In the genomic region with DNA sequence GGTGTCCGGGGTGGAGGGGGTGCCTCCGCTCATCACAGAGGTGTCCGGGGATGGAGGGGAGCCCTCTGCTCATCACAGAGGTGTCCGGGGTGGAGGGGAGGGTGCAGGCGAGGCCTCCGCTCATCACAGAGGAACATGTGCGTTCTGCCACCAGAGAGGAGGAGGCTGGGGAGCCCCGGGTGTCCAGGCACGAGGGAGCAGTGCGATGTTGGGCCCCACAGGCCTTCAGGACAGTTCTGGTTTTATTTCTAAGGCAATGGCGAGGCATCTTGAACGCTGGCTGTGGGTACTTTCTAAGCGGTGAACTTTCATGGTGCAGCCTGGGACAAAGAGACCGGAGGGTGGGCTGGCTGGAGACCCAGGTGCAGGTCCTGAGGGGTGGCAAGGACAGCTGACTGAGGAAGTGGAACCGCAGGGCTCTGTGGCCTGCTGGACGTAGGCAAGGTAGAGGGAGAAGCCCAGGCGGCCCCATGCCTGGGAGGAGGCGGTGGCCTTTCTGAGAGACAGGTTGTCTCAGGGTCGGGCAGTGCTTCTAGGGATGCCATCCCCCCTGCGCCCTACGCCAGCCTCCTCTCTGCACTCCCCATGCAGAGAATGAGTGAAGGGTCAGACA, we compare ENCODE assay signal across 17 cellular contexts.
A peak's percentile ranks its signal among the peaks of the same experiment; 100 is the strongest.
DNase-seq lines count a peak whose midpoint lies in the region; ATAC-seq and TF ChIP-seq lines count a peak whose summit lies in the region.
"Had no signal": no experiment of that assay in that cellular context is flagged by ENCODE, and none has a peak within 500 bp of the region (broad histone marks: within the 10 kb centered on the region; RNA-seq: fewer than 3 reads in every experiment).

No MANE protein-coding gene starts in this region.

- no peak overlapping the region for H3K4me3 ChIP-seq in osteoblast (ENCODE audit: insufficient read depth, low read length)
- H3K4me3 ChIP-seq in spleen = no peak overlapping the region
- H3K4me3 ChIP-seq in A673 (ENCODE audit: low read depth, low read length, poor library complexity, severe bottlenecking) = no peak overlapping the region
- H3K4me3 ChIP-seq: BLaER1 treated with 17β-estradiol and CSF1 and Interleukin-3, amounts not matched to agents 10 nM and 100 nM; HAP-1 had no signal

- TF ChIP-seq POLR2A in spleen (IDR thresholded peaks at IDR 0.05) = no peak

- no peaks in the 10 kb centered on the region for H3K79me2 ChIP-seq in osteoblast (ENCODE audit: insufficient read depth, low read length)

- WGBS in spleen, 5 donors = 78 to 87% (median 82%) methylated on average over 21 of the region's 21 CpGs

- CTCF ChIA-PET in A673 (lab: Charles Lee) = no interaction called here

- H3K36me3 ChIP-seq in osteoblast (ENCODE audit: insufficient read depth, low read length) (no peaks in the 10 kb centered on the region), spleen (no peaks in the 10 kb centered on the region), A673 (ENCODE audit: insufficient read depth, low read length, poor library complexity, severe bottlenecking) (no peaks in the 10 kb centered on the region)
- H3K36me3 ChIP-seq: BLaER1 treated with 17β-estradiol and CSF1 and Interleukin-3, amounts not matched to agents 10 nM and 100 nM; HAP-1 had no signal

- no peaks in the 10 kb centered on the region for H3K27me3 Mint-ChIP-seq in stimulated activated naive CD8-positive, alpha-beta T cell treated with anti-CD3 and anti-CD28 coated beads, Interleukin-15, amount 100 ng/mL, for 72 hours
- H3K27me3 Mint-ChIP-seq: B cell had no signal

- no peaks in the 10 kb centered on the region for H3K9me3 Mint-ChIP-seq in stimulated activated naive CD8-positive, alpha-beta T cell treated with anti-CD3 and anti-CD28 coated beads, Interleukin-15, amount 100 ng/mL, for 72 hours
- H3K9me3 Mint-ChIP-seq: CD8-positive, alpha-beta T cell had no signal

- BruUV-seq in A673 (replicated peaks; lab: Mats Ljungman, UMichigan) = no TSS peak

- no peaks in the 10 kb centered on the region for H4K20me1 ChIP-seq in osteoblast (ENCODE audit: insufficient read depth, low read length)
- H4K20me1 ChIP-seq: BLaER1 treated with 17β-estradiol and CSF1 and Interleukin-3, amounts not matched to agents 10 nM and 100 nM had no signal

- no peak overlapping the region for H3K4me3 Mint-ChIP-seq in stimulated activated naive CD8-positive, alpha-beta T cell treated with anti-CD3 and anti-CD28 coated beads, Interleukin-15, amount 100 ng/mL, for 72 hours
- H3K4me3 Mint-ChIP-seq: B cell; CD8-positive, alpha-beta T cell had no signal

- ATAC-seq in stimulated activated naive CD8-positive, alpha-beta T cell treated with anti-CD3 and anti-CD28 coated beads, Interleukin-15, amount 100 ng/mL, for 72 hours = peak; percentile 43
- no peak for ATAC-seq in stimulated activated naive CD8-positive, alpha-beta T cell treated with anti-CD3 and anti-CD28 coated beads, Interleukin-15, Interleukin-2, amounts not matched to agents 100 U/mL and 50 U/mL, for 24 hours
- no peak for ATAC-seq in GM18907 (IDR thresholded peaks at IDR 0.05; ENCODE audit: unreplicated experiment)
- ATAC-seq: CD8-positive, alpha-beta T cell had no signal

- no peaks in the 10 kb centered on the region for H3K27me3 ChIP-seq in osteoblast (ENCODE audit: insufficient read depth, low read length)
- no peaks in the 10 kb centered on the region for H3K27me3 ChIP-seq in spleen (replicated peaks in 1 of 7)
- H3K27me3 ChIP-seq in A673 (replicated peaks; ENCODE audit: insufficient read depth, low read depth, low read length, poor library complexity) = no peaks in the 10 kb centered on the region
- H3K27me3 ChIP-seq: BLaER1 treated with 17β-estradiol and CSF1 and Interleukin-3, amounts not matched to agents 10 nM and 100 nM had no signal

- DNase-seq in stimulated activated naive CD8-positive, alpha-beta T cell treated with anti-CD3 and anti-CD28 coated beads, Interleukin-15, amount 100 ng/mL, for 72 hours = no peak
- no peak for DNase-seq in stimulated activated naive CD8-positive, alpha-beta T cell treated with anti-CD3 and anti-CD28 coated beads, Interleukin-15, Interleukin-2, amounts not matched to agents 100 U/mL and 50 U/mL, for 24 hours
- DNase-seq in osteoblast (ENCODE audit: insufficient read length, low spot score, missing footprints) = peak; percentile 23
- peak; percentile 70 for DNase-seq in spleen
- DNase-seq in A673 (ENCODE audit: low spot score) = no peak
- DNase-seq in NCI-H748 (lab: John Stamatoyannopoulos, UW; ENCODE audit: unreplicated experiment) = no peak
- DNase-seq in superior temporal gyrus (ENCODE audit: extremely low spot score) = no peak
- DNase-seq: 8988T; Calu3; CD8-positive, alpha-beta T cell; DMS79 treated with DMSO at 0.1 percent for 48 hours; GF-D8 had no signal

- POLR2A ChIA-PET in A673 (lab: Charles Lee; ENCODE audit: low non-redundant PET) = no interaction called here

- intact Hi-C loops in spleen (cut with DNase I; ENCODE audit: low total_unique reads) (no loop called here), A673 (cut with micrococcal nuclease; ENCODE audit: unreplicated experiment) (no loop called here)

- H2AFZ ChIP-seq in osteoblast (ENCODE audit: low read length) = no peak overlapping the region

- H3K27ac ChIP-seq in osteoblast (ENCODE audit: low read depth, low read length) = no peak overlapping the region
- H3K27ac ChIP-seq in spleen = no peak overlapping the region
- H3K27ac ChIP-seq in A673 (ENCODE audit: low read depth, low read length, poor library complexity, severe bottlenecking) = no peak overlapping the region
- H3K27ac ChIP-seq: BLaER1 treated with 17β-estradiol and CSF1 and Interleukin-3, amounts not matched to agents 10 nM and 100 nM; HL-60 had no signal

- H3K27ac Mint-ChIP-seq in stimulated activated naive CD8-positive, alpha-beta T cell treated with anti-CD3 and anti-CD28 coated beads, Interleukin-15, amount 100 ng/mL, for 72 hours = no peak overlapping the region
- H3K27ac Mint-ChIP-seq: B cell; CD8-positive, alpha-beta T cell had no signal

- no peaks in the 10 kb centered on the region for H3K4me1 Mint-ChIP-seq in stimulated activated naive CD8-positive, alpha-beta T cell treated with anti-CD3 and anti-CD28 coated beads, Interleukin-15, amount 100 ng/mL, for 72 hours
- H3K4me1 Mint-ChIP-seq: B cell had no signal

- H3K4me1 ChIP-seq in osteoblast (ENCODE audit: insufficient read depth, low read length) (no peaks in the 10 kb centered on the region), spleen (no peaks in the 10 kb centered on the region), A673 (ENCODE audit: insufficient read depth, low read length, poor library complexity, severe bottlenecking) (no peaks in the 10 kb centered on the region)
- H3K4me1 ChIP-seq: HAP-1 had no signal

- no peaks in the 10 kb centered on the region for H3K9me3 ChIP-seq in osteoblast (ENCODE audit: low read depth, low read length)
- no peaks in the 10 kb centered on the region for H3K9me3 ChIP-seq in spleen
- H3K9me3 ChIP-seq in A673 (ENCODE audit: low read depth, low read length, poor library complexity, severe bottlenecking) = no peaks in the 10 kb centered on the region
- H3K9me3 ChIP-seq: BLaER1 treated with 17β-estradiol and CSF1 and Interleukin-3, amounts not matched to agents 10 nM and 100 nM; HAP-1 had no signal

- no peak for TF ChIP-seq CTCF in osteoblast (IDR thresholded peaks at IDR 0.05; ENCODE audit: extremely low read depth, low read depth, low read length)
- TF ChIP-seq CTCF in spleen (IDR thresholded peaks at IDR 0.05 in 8 of 11, conservative IDR thresholded peaks at IDR 0.05 in 3 of 11) = no peak
- TF ChIP-seq CTCF in A673 (conservative IDR thresholded peaks at IDR 0.05; ENCODE audit: low read depth, low read length) = no peak

- no peak overlapping the region for H3K4me2 ChIP-seq in osteoblast (ENCODE audit: insufficient read depth, low read length)
- H3K4me2 ChIP-seq: BLaER1 treated with 17β-estradiol and CSF1 and Interleukin-3, amounts not matched to agents 10 nM and 100 nM had no signal

Comparison
In these comparisons a context has a peak if more than half of its experiments do, and no peak if none do; other contexts are left out.
1. DNase-seq: peak in osteoblast (single experiment) and spleen (single experiment); none in stimulated activated naive CD8-positive, alpha-beta T cell treated with anti-CD3 and anti-CD28 coated beads, Interleukin-15, amount 100 ng/mL, for 72 hours (0 of 2), stimulated activated naive CD8-positive, alpha-beta T cell treated with anti-CD3 and anti-CD28 coated beads, Interleukin-15, Interleukin-2, amounts not matched to agents 100 U/mL and 50 U/mL, for 24 hours (single experiment), A673 (single experiment), NCI-H748 (single experiment) and superior temporal gyrus (single experiment).